Comparison of ENCODE assay signal across 11 cellular contexts in genomic region chr3:148643389-148643840, GRCh38. TPM values are rescaled to one million over a fixed set of nuclear protein-coding genes. Genes with fewer than 3 reads are reported as not detected.
DNase-seq lines count a peak whose midpoint lies in the region; ATAC-seq and TF ChIP-seq lines count a peak whose summit lies in the region.
"Had no signal": no experiment of that assay in that cellular context is flagged by ENCODE, and none has a peak within 500 bp of the region (broad histone marks: within the 10 kb centered on the region; RNA-seq: fewer than 3 reads in every experiment).

No MANE protein-coding gene starts in this region.

- H3K4me3 ChIP-seq in cardiac fibroblast (replicated peaks in 1 of 2; ENCODE audit: low read depth in 2 of 2, low read length in 2 of 2) (no peak overlapping the region), testis (no peak overlapping the region)
- H3K4me3 ChIP-seq: uterus had no signal

- intact Hi-C loops in testis (cut with DNase I; ENCODE audit: low total_unique reads), result no loop called here

- H3K4me1 ChIP-seq in testis, result peaks cover 14% of the 10 kb centered on the region
- H3K4me1 ChIP-seq: uterus had no signal

- TF ChIP-seq POLR2A in testis (IDR thresholded peaks at IDR 0.05), result no peak

- 41 to 59% methylated on average over 4 of the region's 4 CpGs for WGBS in testis, 2 donors

- no peaks in the 10 kb centered on the region for H3K36me3 ChIP-seq in testis (ENCODE audit: low read depth, missing control alignments)
- H3K36me3 ChIP-seq: uterus had no signal

- TF ChIP-seq CTCF in cardiac fibroblast (IDR thresholded peaks at IDR 0.05; ENCODE audit: low read depth, low read length) (no peak), testis (IDR thresholded peaks at IDR 0.05) (no peak)

- H3K27me3 ChIP-seq in testis, result no peaks in the 10 kb centered on the region
- H3K27me3 ChIP-seq: uterus had no signal

- no peak for ATAC-seq in HG02970 (IDR thresholded peaks at IDR 0.05; ENCODE audit: low FRiP score, unreplicated experiment)

- DNase-seq in HS-5 (ENCODE audit: low read depth), result peak; percentile 14
- peak; percentile 71 to 85 for DNase-seq in cardiac fibroblast (ENCODE audit: low read depth in 2 of 2)
- peak; percentile 84 for DNase-seq in iris pigment epithelial cell (ENCODE audit: low read depth)
- DNase-seq in testis, result no peak
- no peak for DNase-seq in LoVo (ENCODE audit: low spot score)
- no peak for DNase-seq in COLO829 (ENCODE audit: low spot score)
- DNase-seq: activated T-cell treated with anti-CD3 and anti-CD28 coated beads, Interleukin-2, amount 50 U/mL, for 1 hour; NCI-H1694 treated with DMSO at 0.1 percent for 48 hours; occipital lobe; uterus had no signal

- peak overlapping the region; percentile 0 to 26 for H3K27ac ChIP-seq in testis
- H3K27ac ChIP-seq: uterus had no signal

- no peaks in the 10 kb centered on the region for H3K9me3 ChIP-seq in testis
- H3K9me3 ChIP-seq: uterus had no signal

RNA-seq across cellular contexts. Expression of gene AGTR1, which starts 54.3 kb away (rescaled TPM):
- 1 to 10 TPM; 4.4 to 7.6 TPM for total RNA-seq in testis
- 4.8 TPM for polyA plus RNA-seq in testis (ENCODE audit: insufficient read depth, low read depth, low replicate concordance)

Comparison
In these comparisons a context has a peak if more than half of its experiments do, and no peak if none do; other contexts are left out.
1. DNase-seq: peak in HS-5 (single experiment), cardiac fibroblast (2 of 2) and iris pigment epithelial cell (single experiment); none in testis (single experiment), LoVo (single experiment) and COLO829 (single experiment).